24 cellular contexts compared by ENCODE assay signal in the genomic region with DNA sequence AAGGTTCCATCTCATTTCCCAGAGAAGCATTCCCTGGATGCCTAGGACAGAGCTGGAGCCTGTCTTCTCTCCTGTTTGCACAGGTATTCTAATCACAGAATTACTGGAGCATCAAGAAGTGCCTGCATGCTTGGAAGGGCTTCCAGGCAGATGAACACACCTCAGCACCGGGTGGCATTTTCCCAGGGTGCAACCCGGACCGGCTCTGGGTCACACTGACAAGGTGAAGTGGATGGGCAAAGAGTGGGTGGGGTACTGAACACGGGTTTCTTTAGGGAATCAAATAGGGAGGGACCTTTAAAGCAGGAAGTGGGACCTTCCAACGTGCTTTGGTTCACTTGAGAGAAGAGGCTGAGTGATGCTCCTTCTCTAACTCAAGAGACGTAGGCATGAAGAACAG. TPM values are rescaled to one million over a fixed set of nuclear protein-coding genes. Genes with fewer than 3 reads are reported as not detected.
DNase-seq lines count a peak whose midpoint lies in the region; ATAC-seq and TF ChIP-seq lines count a peak whose summit lies in the region.
"Had no signal": no experiment of that assay in that cellular context is flagged by ENCODE, and none has a peak within 500 bp of the region (broad histone marks: within the 10 kb centered on the region; RNA-seq: fewer than 3 reads in every experiment).

No MANE protein-coding gene starts in this region.

- TF ChIP-seq CTCF in breast epithelium (IDR thresholded peaks at IDR 0.05) (no peak), MCF 10A (IDR thresholded peaks at IDR 0.05; ENCODE audit: unreplicated experiment) (no peak), sigmoid colon (IDR thresholded peaks at IDR 0.05) (no peak), uterus (IDR thresholded peaks at IDR 0.05) (no peak)

- POLR2A ChIA-PET in MCF 10A (lab: Yijun Ruan, JAX) = interaction anchor here (0.7 to 2.2 kb wide), 4 partner anchors 13 to 137 kb away, joined by 3 to 7 read pairs (median 6); no protein-coding TSS in a partner anchor

- DNase-seq in breast epithelium (ENCODE audit: low spot score in 2 of 2) (no peak), MCF 10A (ENCODE audit: unreplicated experiment) (no peak), mesenchymal stem cell (no peak), sigmoid colon (peak; percentile 51), uterus (no peak), left colon (no peak), GM03348 (ENCODE audit: low spot score) (no peak), NCI-H2196 (lab: John Stamatoyannopoulos, UW; ENCODE audit: unreplicated experiment) (no peak)
- DNase-seq: 8988T, DMS 273 treated with DMSO at 0.1 percent for 48 hours, GDM1, MV-4-11, NCI-H1105 treated with DMSO at 0.1 percent for 48 hours, NCI-H2029 treated with DMSO at 0.1 percent for 48 hours, NCI-H2171, NCI-H524 treated with DMSO at 0.1 percent for 48 hours, NCI-H82 had no signal

- H3K14ac ChIP-seq in mesenchymal stem cell (ENCODE audit: low read length in 2 of 2) = no peak overlapping the region

- no TSS peak for BruUV-seq in MCF 10A (replicated peaks; lab: Mats Ljungman, UMichigan)

- no peaks in the 10 kb centered on the region for H3K27me3 Mint-ChIP-seq in MCF 10A (ENCODE audit: insufficient read depth, unreplicated experiment)

- no peak for ATAC-seq in left colon
- ATAC-seq: Right ventricle myocardium inferior had no signal

- H3K27me3 ChIP-seq in breast epithelium = no peaks in the 10 kb centered on the region
- H3K27me3 ChIP-seq in mesenchymal stem cell (ENCODE audit: control insufficient read depth in 1 of 2, insufficient read depth in 1 of 2, low read length in 2 of 2) = no peaks in the 10 kb centered on the region
- no peaks in the 10 kb centered on the region for H3K27me3 ChIP-seq in sigmoid colon
- no peaks in the 10 kb centered on the region for H3K27me3 ChIP-seq in uterus
- H3K27me3 ChIP-seq: BLaER1 treated with 17β-estradiol and CSF1 and Interleukin-3, amounts not matched to agents 10 nM and 100 nM; SJSA1 had no signal

- H3K36me3 ChIP-seq in breast epithelium (no peaks in the 10 kb centered on the region), mesenchymal stem cell (ENCODE audit: control insufficient read depth in 1 of 2, insufficient read depth in 2 of 2, low read depth in 1 of 2, low read length in 2 of 2) (peaks cover 22 to 58% of the 10 kb centered on the region in 2 experiments), sigmoid colon (peaks cover 6 to 46% (median 14%) of the 10 kb centered on the region in 4 donors), uterus (no peaks in the 10 kb centered on the region)
- H3K36me3 ChIP-seq: BLaER1 treated with 17β-estradiol and CSF1 and Interleukin-3, amounts not matched to agents 10 nM and 100 nM had no signal

- CTCF ChIA-PET in MCF 10A (lab: Yijun Ruan, JAX) = interaction anchor here (0.7 to 2.3 kb wide), 3 partner anchors 13 to 282 kb away, joined by 5 to 24 read pairs (median 5); no protein-coding TSS in a partner anchor

- peak overlapping the region; percentile 18 for H3K4me2 ChIP-seq in mesenchymal stem cell (ENCODE audit: low read length, poor library complexity, severe bottlenecking)
- H3K4me2 ChIP-seq: BLaER1 treated with 17β-estradiol and CSF1 and Interleukin-3, amounts not matched to agents 10 nM and 100 nM had no signal

- no peaks in the 10 kb centered on the region for H3K79me1 ChIP-seq in mesenchymal stem cell (replicated peaks; ENCODE audit: low read length, poor library complexity, severe bottlenecking)

- no peak overlapping the region for H3K23ac ChIP-seq in mesenchymal stem cell (ENCODE audit: low read length in 2 of 2)

- H2AFZ ChIP-seq in mesenchymal stem cell (ENCODE audit: low read depth, low read length) = no peak overlapping the region

- H3K18ac ChIP-seq in mesenchymal stem cell (ENCODE audit: low read depth in 1 of 2, low read length in 2 of 2) = no peak overlapping the region

- H2AK5ac ChIP-seq in mesenchymal stem cell (ENCODE audit: low read length, severe bottlenecking) = no peak overlapping the region

- H2BK120ac ChIP-seq in mesenchymal stem cell (ENCODE audit: low read depth, low read length) = no peak overlapping the region

- H4K8ac ChIP-seq in mesenchymal stem cell (ENCODE audit: low read length) = no peak overlapping the region

- peaks cover 12% of the 10 kb centered on the region for H3K36me3 Mint-ChIP-seq in MCF 10A (ENCODE audit: insufficient read depth, unreplicated experiment)
- H3K36me3 Mint-ChIP-seq: CD4-positive, alpha-beta memory T cell; IgD-negative memory B cell had no signal

- no peaks in the 10 kb centered on the region for H3K9me3 Mint-ChIP-seq in MCF 10A (ENCODE audit: unreplicated experiment)
- H3K9me3 Mint-ChIP-seq: IgD-negative memory B cell had no signal

- no peaks in the 10 kb centered on the region for H3K4me1 Mint-ChIP-seq in MCF 10A (ENCODE audit: insufficient read depth, unreplicated experiment)

- no peak overlapping the region for H3K4ac ChIP-seq in mesenchymal stem cell (ENCODE audit: low read depth in 1 of 2, low read length in 2 of 2)

- TF ChIP-seq POLR2A in breast epithelium (IDR thresholded peaks at IDR 0.05) (no peak), sigmoid colon (IDR thresholded peaks at IDR 0.05) (no peak), uterus (IDR thresholded peaks at IDR 0.05) (no peak)

- no peak overlapping the region for H2BK5ac ChIP-seq in mesenchymal stem cell (ENCODE audit: low read depth, low read length, poor library complexity, severe bottlenecking)

- no peak overlapping the region for H3K27ac Mint-ChIP-seq in MCF 10A (ENCODE audit: low read depth, unreplicated experiment)

- TF ChIP-seq EP300 in sigmoid colon (IDR thresholded peaks at IDR 0.05) = no peak

- H3K27ac ChIP-seq in breast epithelium (peak overlapping the region; percentile 66 to 99), mesenchymal stem cell (ENCODE audit: low read length, poor library complexity, severe bottlenecking) (no peak overlapping the region), sigmoid colon (peak overlapping the region in 2 of 4 donors; percentile 22 to 50), uterus (peak overlapping the region; percentile 56 to 77)
- H3K27ac ChIP-seq: BLaER1 treated with 17β-estradiol and CSF1 and Interleukin-3, amounts not matched to agents 10 nM and 100 nM; SJSA1 had no signal

- H3K9me3 ChIP-seq in breast epithelium = no peaks in the 10 kb centered on the region
- no peaks in the 10 kb centered on the region for H3K9me3 ChIP-seq in mesenchymal stem cell (ENCODE audit: control insufficient read depth, low read length)
- no peaks in the 10 kb centered on the region for H3K9me3 ChIP-seq in sigmoid colon
- H3K9me3 ChIP-seq in uterus = no peaks in the 10 kb centered on the region
- H3K9me3 ChIP-seq: BLaER1 treated with 17β-estradiol and CSF1 and Interleukin-3, amounts not matched to agents 10 nM and 100 nM; Caco-2; SJSA1 had no signal

- WGBS in mesenchymal stem cell = 88% methylated on average over 6 of the region's 6 CpGs
- WGBS in sigmoid colon, 2 donors = 73 to 78% methylated on average over 6 of the region's 6 CpGs

- no peak overlapping the region for H3K9ac ChIP-seq in mesenchymal stem cell (ENCODE audit: low read length)
- H3K9ac ChIP-seq: BLaER1 treated with 17β-estradiol and CSF1 and Interleukin-3, amounts not matched to agents 10 nM and 100 nM had no signal

- H2BK12ac ChIP-seq in mesenchymal stem cell (ENCODE audit: low read length in 2 of 2) = no peak overlapping the region

- no peak overlapping the region for H3K4me3 ChIP-seq in breast epithelium
- H3K4me3 ChIP-seq in mesenchymal stem cell (ENCODE audit: insufficient read depth in 1 of 2, low read depth in 1 of 2, low read length in 2 of 2) = no peak overlapping the region
- no peak overlapping the region for H3K4me3 ChIP-seq in sigmoid colon
- H3K4me3 ChIP-seq in uterus = no peak overlapping the region
- H3K4me3 ChIP-seq: BLaER1 treated with 17β-estradiol and CSF1 and Interleukin-3, amounts not matched to agents 10 nM and 100 nM; SJSA1 had no signal

- H2BK15ac ChIP-seq in mesenchymal stem cell (ENCODE audit: low read depth, poor library complexity, severe bottlenecking) = no peak overlapping the region

- H4K91ac ChIP-seq in mesenchymal stem cell (ENCODE audit: low read length) = no peak overlapping the region

- intact Hi-C loops in breast epithelium (cut with DNase I; ENCODE audit: low total_unique reads) = no loop called here
- intact Hi-C loops in MCF 10A (cut with micrococcal nuclease) = no loop called here
- intact Hi-C loops in sigmoid colon (cut with DNase I) = no loop called here
- intact Hi-C loops in uterus (cut with DNase I; ENCODE audit: low total_unique reads) = no loop called here
- intact Hi-C loops in left colon (cut with DNase I, micrococcal nuclease) = loop anchor here in 1 of 2 donors (10.0 kb wide), 1 partner anchor 133 kb away; no protein-coding TSS in a partner anchor

- no peak overlapping the region for H3K4me3 Mint-ChIP-seq in MCF 10A (ENCODE audit: unreplicated experiment)
- H3K4me3 Mint-ChIP-seq: CD4-positive, alpha-beta memory T cell had no signal

- H3K4me1 ChIP-seq in breast epithelium (peaks cover 0 to 37% of the 10 kb centered on the region in 2 donors), mesenchymal stem cell (ENCODE audit: control insufficient read depth, insufficient read depth, low read depth, low read length) (no peaks in the 10 kb centered on the region), sigmoid colon (peaks cover 0 to 26% (median 8%) of the 10 kb centered on the region in 4 donors), uterus (no peaks in the 10 kb centered on the region)
- H3K4me1 ChIP-seq: SJSA1 had no signal

RNA-seq across cellular contexts. Expression of a gene that starts 7.1 kb away (rescaled TPM):
- total RNA-seq in breast epithelium (10 to 100 TPM; 67.8 to 84.9 (median 70.1) TPM), MCF 10A (2022) (56.7 and 61.1 TPM in 2 replicates), sigmoid colon (10 to 100 TPM; 52.9 to 87.4 (median 65.7) TPM), uterus (10 to 100 TPM; 48.4 to 72.1 (median 61.9) TPM), left colon (10 to 100 TPM; 47.2 to 57.2 TPM)
- polyA plus RNA-seq in mesenchymal stem cell (2013, experiment 1 of 2) = 56.0 TPM
- polyA plus RNA-seq in mesenchymal stem cell (2013, experiment 2 of 2) = 55.6 TPM
- 10 to 100 TPM; 56.5 to 74.2 (median 66.4) TPM for polyA plus RNA-seq in sigmoid colon

RNA-seq across cellular contexts. Expression of a gene that starts 34.3 kb away (rescaled TPM):
- total RNA-seq in breast epithelium (not detected), MCF 10A (2022) (not detected in 2 replicates), sigmoid colon (not detected), uterus (not detected), left colon (under 1 TPM in 1 of 2 donors, not detected in 1; 0.14 TPM)
- not detected for polyA plus RNA-seq in mesenchymal stem cell (2013, experiment 1 of 2)
- not detected for polyA plus RNA-seq in mesenchymal stem cell (2013, experiment 2 of 2)
- under 1 TPM in 1 of 3 donors, not detected in 2; 0.03 TPM for polyA plus RNA-seq in sigmoid colon
- total RNA-seq: Caco-2; CD4-positive, alpha-beta memory T cell; H4; SJSA1 had no signal
- polyA plus RNA-seq: CD4-positive, alpha-beta memory T cell; IgD-negative memory B cell had no signal

RNA-seq across cellular contexts. Expression of a gene that starts 52.1 kb away (rescaled TPM):
- 10 to 100 TPM; 55.2 to 79.5 (median 58.7) TPM for total RNA-seq in breast epithelium
- 42.1 and 49.1 TPM in 2 replicates for total RNA-seq in MCF 10A (2022)
- 20.9 TPM for polyA plus RNA-seq in mesenchymal stem cell (2013, experiment 1 of 2)
- polyA plus RNA-seq in mesenchymal stem cell (2013, experiment 2 of 2) = 18.3 TPM
- 100 to 1,000 TPM in 2 of 4 donors, 10 to 100 TPM in 2; 43.1 to 271 (median 98.8) TPM for total RNA-seq in sigmoid colon
- polyA plus RNA-seq in sigmoid colon = 10 to 100 TPM in 1 of 3 donors, 1 to 10 TPM in 2; 4.6 to 23.4 (median 4.8) TPM
- total RNA-seq in uterus = 100 to 1,000 TPM in 3 of 4 donors, 10 to 100 TPM in 1; 76.5 to 292 (median 177) TPM
- total RNA-seq in left colon = 10 to 100 TPM; 15.7 to 23.3 TPM
- total RNA-seq: CD4-positive, alpha-beta memory T cell had no signal
- polyA plus RNA-seq: CD4-positive, alpha-beta memory T cell; IgD-negative memory B cell had no signal
